ENCODE assay signal across 30 cellular contexts in the genomic region with DNA sequence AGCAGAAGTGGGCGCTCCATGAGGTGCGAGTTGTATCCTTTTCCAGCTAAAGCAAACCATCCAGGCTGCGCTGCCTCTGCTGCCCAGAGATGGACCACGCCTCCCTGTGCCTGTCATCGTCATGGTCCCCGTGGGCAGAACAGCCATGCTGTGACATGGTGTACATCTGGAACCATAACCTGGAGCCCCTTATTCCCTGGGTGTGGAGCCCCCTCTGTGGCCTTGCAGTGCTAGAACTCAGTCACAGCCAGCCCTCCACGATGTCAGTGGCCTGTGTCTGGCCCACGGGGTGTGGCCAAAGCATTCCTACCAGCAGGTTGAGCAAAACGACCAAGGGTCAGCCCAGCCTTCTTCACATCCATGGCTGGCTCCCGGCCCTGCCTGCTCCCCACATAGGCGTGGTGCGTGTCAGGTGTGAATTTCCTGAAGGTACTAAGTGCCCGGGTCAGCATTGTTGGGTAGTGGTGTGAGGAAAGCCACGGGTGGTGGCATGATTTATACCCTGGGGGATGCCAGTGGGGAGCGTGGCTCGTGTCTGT.
"Had no signal": no experiment of that assay in that cellular context is flagged by ENCODE, and none has a peak within 500 bp of the region (broad histone marks: within the 10 kb centered on the region; RNA-seq: fewer than 3 reads in every experiment).

No MANE protein-coding gene starts in this region.

- H3K27ac ChIP-seq: brain microvascular endothelial cell, epithelial cell of prostate, parathyroid adenoma, right atrium auricular region, uterus, VCaP had no signal

- DNase-seq: activated CD4-positive, alpha-beta T cell treated with anti-CD3 and anti-CD28 coated beads for 4 hours; activated CD4-positive, alpha-beta T cell treated with anti-CD3 and anti-CD28 coated beads, Interleukin-2, amount 50 U/mL, for 4 hours; activated gamma-delta T cell treated with Interleukin-2 at 50 U/mL for 16 hours; activated naive CD4-positive, alpha-beta T cell treated with anti-CD3 and anti-CD28 coated beads, Interleukin-2, amount 50 U/mL, for 16 hours; amniotic stem cell; brain microvascular endothelial cell; central memory CD4-positive, alpha-beta T cell; dermis blood vessel endothelial cell; effector CD4-positive, alpha-beta T cell; head of caudate nucleus; hypothalamus; immature natural killer cell; kidney; midbrain; naive thymus-derived CD8-positive, alpha-beta T cell; occipital lobe; stimulated activated CD4-positive, alpha-beta T cell treated with anti-CD3 and anti-CD28 coated beads, Interleukin-15, amount 100 ng/mL, for 24 hours; stimulated activated CD4-positive, alpha-beta T cell treated with anti-CD3 and anti-CD28 coated beads, Interleukin-2, amount 100 ng/mL, for 24 hours; stimulated activated naive B cell treated with anti-CD40 and anti-IgM and Interleukin-4, amounts not matched to agents 10 μg/mL and 1 μg/mL and 100 μg/mL, for 72 hours; T-helper 1 cell; trophoblast cell; uterus had no signal

- H2AFZ ChIP-seq: parathyroid adenoma had no signal

- H3K27ac Mint-ChIP-seq: memory B cell; T-helper 2 cell treated with Interferon-gamma antibody and Interleukin-4, amounts not matched to agents 5 μg/mL and 100 μg/mL, for 36 hours had no signal

- H3K4me3 ChIP-seq: right atrium auricular region, uterus had no signal

- H3K36me3 ChIP-seq: uterus had no signal

- H3K9ac ChIP-seq: parathyroid adenoma had no signal

- H3K4me1 ChIP-seq: parathyroid adenoma, uterus had no signal

- FAIRE-seq: astrocyte, kidney had no signal

- H3K27me3 Mint-ChIP-seq: memory B cell; naive thymus-derived CD8-positive, alpha-beta T cell; stimulated activated naive B cell treated with anti-CD40 and anti-IgM and Interleukin-4, amounts not matched to agents 10 μg/mL and 1 μg/mL and 100 μg/mL, for 72 hours had no signal

- ATAC-seq: naive thymus-derived CD8-positive, alpha-beta T cell; stimulated activated naive B cell treated with anti-CD40 and anti-IgM and Interleukin-4, amounts not matched to agents 10 μg/mL and 1 μg/mL and 100 μg/mL, for 72 hours had no signal

- H3K27me3 ChIP-seq: brain microvascular endothelial cell, right atrium auricular region, uterus had no signal

- H3K9me3 ChIP-seq: right atrium auricular region, uterus had no signal

- H3K4me1 Mint-ChIP-seq: neural crest cell had no signal

- H3K4me3 Mint-ChIP-seq: immature natural killer cell; memory B cell; naive thymus-derived CD8-positive, alpha-beta T cell; stimulated activated naive B cell treated with anti-CD40 and anti-IgM and Interleukin-4, amounts not matched to agents 10 μg/mL and 1 μg/mL and 100 μg/mL, for 72 hours; T-helper 2 cell treated with Interferon-gamma antibody and Interleukin-4, amounts not matched to agents 5 μg/mL and 100 μg/mL, for 36 hours had no signal

- H3K9me3 Mint-ChIP-seq: immature natural killer cell; memory B cell; naive thymus-derived CD8-positive, alpha-beta T cell; stimulated activated naive B cell treated with anti-CD40 and anti-IgM and Interleukin-4, amounts not matched to agents 10 μg/mL and 1 μg/mL and 100 μg/mL, for 72 hours; T-helper 2 cell treated with Interferon-gamma antibody and Interleukin-4, amounts not matched to agents 5 μg/mL and 100 μg/mL, for 36 hours had no signal
